19 cellular contexts compared by ENCODE assay signal in the genomic region with DNA sequence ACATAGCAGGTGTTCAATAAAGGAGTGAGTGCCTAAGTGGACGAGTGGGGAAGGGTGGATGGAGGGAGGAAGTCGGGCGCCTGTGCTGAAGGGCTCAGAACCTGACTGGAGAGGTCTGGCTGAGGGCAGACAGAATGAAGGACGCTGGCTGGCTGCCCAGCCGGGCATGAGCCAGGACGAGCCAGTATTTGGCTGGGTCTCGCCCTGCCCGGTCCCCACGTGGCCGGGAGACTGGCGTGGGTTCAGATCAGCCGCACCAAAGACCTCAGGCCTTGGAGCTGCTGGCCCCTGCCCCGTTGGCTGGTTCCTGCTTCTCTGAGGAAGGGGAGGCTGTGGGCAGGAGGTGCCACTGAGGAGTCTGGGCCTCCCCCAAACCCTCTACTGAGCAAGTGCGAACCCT.
DNase-seq lines count a peak whose midpoint lies in the region; ATAC-seq and TF ChIP-seq lines count a peak whose summit lies in the region.
"Had no signal": no experiment of that assay in that cellular context is flagged by ENCODE, and none has a peak within 500 bp of the region (broad histone marks: within the 10 kb centered on the region; RNA-seq: fewer than 3 reads in every experiment).

No MANE protein-coding gene starts in this region.

- TF ChIP-seq CTCF in adrenal gland (IDR thresholded peaks at IDR 0.05) (no peak), left lung (IDR thresholded peaks at IDR 0.05) (no peak), upper lobe of left lung (IDR thresholded peaks at IDR 0.05) (no peak)

- H3K27ac ChIP-seq in adrenal gland = no peak overlapping the region
- no peak overlapping the region for H3K27ac ChIP-seq in left lung
- H3K27ac ChIP-seq in upper lobe of left lung = no peak overlapping the region
- H3K27ac ChIP-seq: 22Rv1, BLaER1, KMS-11, RWPE1, SK-N-MC had no signal

- H3K9me3 ChIP-seq in adrenal gland (replicated peaks in 1 of 3) (no peaks in the 10 kb centered on the region), left lung (no peaks in the 10 kb centered on the region), upper lobe of left lung (no peaks in the 10 kb centered on the region)
- H3K9me3 ChIP-seq: BLaER1 had no signal

- DNase-seq in DMS79 treated with DMSO at 0.1 percent for 48 hours (lab: John Stamatoyannopoulos, UW) = peak; percentile 10
- no peak for DNase-seq in DMS79 (lab: John Stamatoyannopoulos, UW)
- peak; percentile 75 to 87 (median 84) for DNase-seq in adrenal gland
- DNase-seq in left lung = peak in 1 of 2 donors; percentile 45
- peak; percentile 40 to 79 for DNase-seq in upper lobe of left lung
- DNase-seq in NCI-H748 treated with DMSO at 0.1 percent for 48 hours (lab: John Stamatoyannopoulos, UW) = no peak
- DNase-seq in T-helper 2 cell = no peak
- no peak for DNase-seq in iPS-NIHi7 (ENCODE audit: extremely low spot score)
- DNase-seq: CD8-positive, alpha-beta memory T cell; MM.1S; NCI-H1105; NCI-H187; NCI-H2171; NCI-H510A treated with DMSO at 0.1 percent for 48 hours had no signal

- TF ChIP-seq POLR2A in adrenal gland (IDR thresholded peaks at IDR 0.05) (no peak), upper lobe of left lung (IDR thresholded peaks at IDR 0.05) (no peak)

- ATAC-seq in left lung = peak; percentile 61
- no peak for ATAC-seq in upper lobe of left lung (ENCODE audit: low FRiP score in 2 of 2)

- no peaks in the 10 kb centered on the region for H3K4me1 ChIP-seq in adrenal gland (replicated peaks in 1 of 2)
- no peaks in the 10 kb centered on the region for H3K4me1 ChIP-seq in left lung
- peaks cover 0 to 3% (median 0%) of the 10 kb centered on the region in 4 donors for H3K4me1 ChIP-seq in upper lobe of left lung

- peaks cover 7% of the 10 kb centered on the region for H3K27me3 ChIP-seq in adrenal gland
- peaks cover 0 to 92% of the 10 kb centered on the region in 2 donors for H3K27me3 ChIP-seq in left lung
- H3K27me3 ChIP-seq in upper lobe of left lung = peaks cover 0 to 15% (median 0%) of the 10 kb centered on the region in 4 donors
- H3K27me3 ChIP-seq: BLaER1 had no signal

- 28 to 57% (median 40%) methylated on average over 7 to 14 of the region's 14 CpGs for WGBS in adrenal gland, 4 donors
- 41 to 52% methylated on average over 11 to 13 of the region's 14 CpGs for WGBS in upper lobe of left lung, 2 donors

- no peaks in the 10 kb centered on the region for H3K36me3 ChIP-seq in adrenal gland (replicated peaks in 1 of 2)
- no peaks in the 10 kb centered on the region for H3K36me3 ChIP-seq in left lung
- no peaks in the 10 kb centered on the region for H3K36me3 ChIP-seq in upper lobe of left lung
- H3K36me3 ChIP-seq: BLaER1 had no signal

- intact Hi-C loops in adrenal gland (cut with DNase I) = no loop called here
- intact Hi-C loops in left lung (cut with DNase I) = no loop called here

- no peak overlapping the region for H3K4me3 ChIP-seq in adrenal gland
- H3K4me3 ChIP-seq in left lung = no peak overlapping the region
- H3K4me3 ChIP-seq in upper lobe of left lung = no peak overlapping the region
- H3K4me3 ChIP-seq: BLaER1, SK-N-MC had no signal

- TF ChIP-seq EP300 in upper lobe of left lung (IDR thresholded peaks at IDR 0.05) = no peak

Comparison
In these comparisons a context has a peak if more than half of its experiments do, and no peak if none do; other contexts are left out.
1. DNase-seq: peak in DMS79 treated with DMSO at 0.1 percent for 48 hours (single experiment), adrenal gland (7 of 7) and upper lobe of left lung (2 of 2); none in DMS79 (single experiment), NCI-H748 treated with DMSO at 0.1 percent for 48 hours (single experiment), T-helper 2 cell (0 of 5) and iPS-NIHi7 (single experiment).